ENCODE assay signal across 14 cellular contexts in the genomic region with DNA sequence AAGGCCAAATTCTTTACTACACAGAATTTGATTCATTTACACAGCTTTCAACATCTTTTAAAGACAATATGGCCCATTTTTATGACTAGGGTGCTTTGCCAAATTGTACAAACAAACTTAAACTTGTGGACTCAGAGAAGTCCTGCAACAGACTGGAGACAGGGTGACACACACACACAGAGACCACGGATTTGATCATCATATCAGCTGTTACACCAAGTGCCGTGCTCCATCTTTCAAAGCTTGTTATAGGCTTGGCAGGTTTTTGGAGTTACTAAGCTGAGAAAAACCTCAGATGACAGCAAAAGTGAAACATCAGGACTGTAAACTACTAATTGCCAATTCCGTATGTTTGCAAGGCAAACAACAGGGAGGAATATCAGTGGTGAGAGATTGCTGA.
DNase-seq lines count a peak whose midpoint lies in the region; ATAC-seq and TF ChIP-seq lines count a peak whose summit lies in the region.
"Had no signal": no experiment of that assay in that cellular context is flagged by ENCODE, and none has a peak within 500 bp of the region (broad histone marks: within the 10 kb centered on the region; RNA-seq: fewer than 3 reads in every experiment).

No MANE protein-coding gene starts in this region.

- H3K9me3 ChIP-seq in Karpas-422 (ENCODE audit: low read length) (peaks cover 9% of the 10 kb centered on the region), OCI-LY7 (ENCODE audit: low read length) (peaks cover 15% of the 10 kb centered on the region; the same call in 1 of the 2 replicates), mesenchymal stem cell (ENCODE audit: control insufficient read depth, low read length) (no peaks in the 10 kb centered on the region)

- no peaks in the 10 kb centered on the region for H3K79me1 ChIP-seq in mesenchymal stem cell (replicated peaks; ENCODE audit: low read length, poor library complexity, severe bottlenecking)

- H3K4ac ChIP-seq in mesenchymal stem cell (ENCODE audit: low read depth in 1 of 2, low read length in 2 of 2), result no peak overlapping the region

- peaks cover 50% of the 10 kb centered on the region for H3K4me1 ChIP-seq in Karpas-422 (ENCODE audit: low read length)
- H3K4me1 ChIP-seq in OCI-LY7 (ENCODE audit: insufficient read depth, low read length, poor library complexity, severe bottlenecking), result no peaks in the 10 kb centered on the region
- peaks cover 2% of the 10 kb centered on the region for H3K4me1 ChIP-seq in mesenchymal stem cell (ENCODE audit: control insufficient read depth, insufficient read depth, low read depth, low read length)

- no peak overlapping the region for H2BK15ac ChIP-seq in mesenchymal stem cell (ENCODE audit: low read depth, poor library complexity, severe bottlenecking)

- H3K18ac ChIP-seq in mesenchymal stem cell (ENCODE audit: low read depth in 1 of 2, low read length in 2 of 2), result no peak overlapping the region

- H4K91ac ChIP-seq in mesenchymal stem cell (ENCODE audit: low read length), result no peak overlapping the region

- 77% methylated on average over 2 of the region's 3 CpGs for WGBS in mesenchymal stem cell

- POLR2A ChIA-PET in OCI-LY7 (lab: Charles Lee), result interaction anchor here (0.6 to 3.2 kb wide), 10 partner anchors 8 to 114 kb away, joined by 3 to 15 read pairs (median 4); no protein-coding TSS in a partner anchor

- H3K36me3 ChIP-seq in Karpas-422 (ENCODE audit: insufficient read depth, low read length) (peaks cover 17% of the 10 kb centered on the region; the same call in 1 of the 2 replicates), OCI-LY7 (ENCODE audit: insufficient read depth, low read length) (no peaks in the 10 kb centered on the region; the same call in 1 of the 2 replicates), mesenchymal stem cell (ENCODE audit: control insufficient read depth in 1 of 2, insufficient read depth in 2 of 2, low read depth in 1 of 2, low read length in 2 of 2) (no peaks in the 10 kb centered on the region)

- H2AK5ac ChIP-seq in mesenchymal stem cell (ENCODE audit: low read length, severe bottlenecking), result peak overlapping the region; percentile 57

- no peak overlapping the region for H4K8ac ChIP-seq in mesenchymal stem cell (ENCODE audit: low read length)

- CTCF ChIA-PET in OCI-LY7 (lab: Charles Lee; ENCODE audit: unreplicated experiment), result no interaction called here

- no peaks in the 10 kb centered on the region for H3K27me3 ChIP-seq in Karpas-422 (ENCODE audit: low read length)
- H3K27me3 ChIP-seq in mesenchymal stem cell (ENCODE audit: control insufficient read depth in 1 of 2, insufficient read depth in 1 of 2, low read length in 2 of 2), result no peaks in the 10 kb centered on the region

- BruUV-seq in OCI-LY7 (replicated peaks; lab: Mats Ljungman, UMichigan), result no TSS peak

- no peak overlapping the region for H2BK5ac ChIP-seq in mesenchymal stem cell (ENCODE audit: low read depth, low read length, poor library complexity, severe bottlenecking)

- H2AFZ ChIP-seq in Karpas-422 (ENCODE audit: low read length), result peak overlapping the region; percentile 69
- peak overlapping the region; percentile 67; the same call in 1 of the 2 replicates for H2AFZ ChIP-seq in OCI-LY7 (ENCODE audit: low read length)
- H2AFZ ChIP-seq in mesenchymal stem cell (ENCODE audit: low read depth, low read length), result no peak overlapping the region
- H2AFZ ChIP-seq: GM23338 had no signal

- H3K79me2 ChIP-seq in Karpas-422 (ENCODE audit: low read length) (no peaks in the 10 kb centered on the region), OCI-LY7 (ENCODE audit: insufficient read depth, low read depth, low read length) (no peaks in the 10 kb centered on the region)

- H3K27ac ChIP-seq in Karpas-422 (ENCODE audit: low read length) (no peak overlapping the region), OCI-LY7 (ENCODE audit: low read depth, low read length, poor library complexity, severe bottlenecking) (no peak overlapping the region), mesenchymal stem cell (ENCODE audit: low read length, poor library complexity, severe bottlenecking) (no peak overlapping the region)

- H2BK12ac ChIP-seq in mesenchymal stem cell (ENCODE audit: low read length in 2 of 2), result no peak overlapping the region

- H3K9me2 ChIP-seq in Karpas-422 (replicated peaks; ENCODE audit: insufficient read depth, low read length) (no peaks in the 10 kb centered on the region), OCI-LY7 (ENCODE audit: insufficient read depth, low read length) (no peaks in the 10 kb centered on the region)

- no peak overlapping the region for H2BK120ac ChIP-seq in mesenchymal stem cell (ENCODE audit: low read depth, low read length)

- no peak overlapping the region for H3K4me3 ChIP-seq in Karpas-422 (ENCODE audit: low read length)
- no peak overlapping the region for H3K4me3 ChIP-seq in OCI-LY7 (ENCODE audit: low read depth, low read length, poor library complexity, severe bottlenecking)
- H3K4me3 ChIP-seq in mesenchymal stem cell (ENCODE audit: insufficient read depth in 1 of 2, low read depth in 1 of 2, low read length in 2 of 2), result no peak overlapping the region
- H3K4me3 ChIP-seq: GM23338 had no signal

- H4K20me1 ChIP-seq in Karpas-422 (ENCODE audit: insufficient read depth, low read depth, low read length) (no peaks in the 10 kb centered on the region), OCI-LY7 (ENCODE audit: insufficient read depth, low read length) (no peaks in the 10 kb centered on the region)

- no peak for ATAC-seq in GM18868 (IDR thresholded peaks at IDR 0.05; ENCODE audit: unreplicated experiment)
- no peak for ATAC-seq in GM18511 (IDR thresholded peaks at IDR 0.05; ENCODE audit: unreplicated experiment)
- ATAC-seq: CD8-positive, alpha-beta T cell; GM23338 had no signal

- DNase-seq in Karpas-422 (no peak), OCI-LY7 (ENCODE audit: low spot score) (no peak), mesenchymal stem cell (no peak)
- no peak for DNase-seq in stimulated activated CD8-positive, alpha-beta memory T cell treated with anti-CD3 and anti-CD28 coated beads, Interleukin-4, amount 100 ng/mL, for 48 hours
- no peak for DNase-seq in activated CD4-positive, CD25-positive, alpha-beta regulatory T cell (lab: John Stamatoyannopoulos, UW)
- DNase-seq: CD8-positive, alpha-beta T cell; COR-L47; DMS153; DND-41; GDM1; H7 had no signal

- intact Hi-C loops in OCI-LY7 (cut with micrococcal nuclease; ENCODE audit: unreplicated experiment), result no loop called here

- H3K14ac ChIP-seq in mesenchymal stem cell (ENCODE audit: low read length in 2 of 2), result no peak overlapping the region

- H3K4me2 ChIP-seq in Karpas-422 (ENCODE audit: low read depth, low read length, poor library complexity, severe bottlenecking), result no peak overlapping the region
- H3K4me2 ChIP-seq in OCI-LY7 (ENCODE audit: low read length), result no peak overlapping the region
- H3K4me2 ChIP-seq in mesenchymal stem cell (ENCODE audit: low read length, poor library complexity, severe bottlenecking), result no peak overlapping the region
- H3K4me2 ChIP-seq: GM23338 had no signal

- H3K23ac ChIP-seq in mesenchymal stem cell (ENCODE audit: low read length in 2 of 2), result no peak overlapping the region

- no peak for TF ChIP-seq CTCF in OCI-LY7 (conservative IDR thresholded peaks at IDR 0.05; ENCODE audit: low read length)

- 0 out of 2 replicates have a peak overlapping the region, but pooled peaks have one; percentile 1 for H3K9ac ChIP-seq in Karpas-422 (ENCODE audit: low read length)
- H3K9ac ChIP-seq in mesenchymal stem cell (ENCODE audit: low read length), result no peak overlapping the region
